20 cellular contexts compared by ENCODE assay signal in the genomic region with DNA sequence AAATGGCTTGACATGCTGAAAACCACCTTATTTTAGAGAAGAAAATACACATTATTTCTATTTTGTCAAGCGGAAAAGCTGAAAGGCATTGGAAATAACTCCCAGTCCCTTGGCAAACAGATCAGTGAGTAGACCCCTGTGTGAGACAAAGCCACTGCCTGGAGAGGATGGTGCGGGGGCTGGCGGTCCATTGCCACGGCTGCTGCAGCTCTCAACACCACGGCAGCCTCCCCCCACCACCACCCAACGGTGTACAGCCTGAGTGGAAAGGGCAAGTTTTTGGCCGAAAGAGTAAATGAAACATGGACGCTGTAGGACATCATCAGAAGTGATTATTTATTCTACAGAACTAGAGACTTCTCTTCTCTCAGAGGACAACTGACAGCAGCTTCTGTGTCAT.
DNase-seq lines count a peak whose midpoint lies in the region; TF ChIP-seq lines count a peak whose summit lies in the region.
"Had no signal": no experiment of that assay in that cellular context is flagged by ENCODE, and none has a peak within 500 bp of the region (broad histone marks: within the 10 kb centered on the region; RNA-seq: fewer than 3 reads in every experiment).

No MANE protein-coding gene starts in this region.

- H3K9ac ChIP-seq in H9 (ENCODE audit: extremely low read depth, insufficient read length, low read length) (no peak overlapping the region), endodermal cell (ENCODE audit: extremely low read depth, low read length, poor library complexity, severe bottlenecking) (no peak overlapping the region), neuronal stem cell (ENCODE audit: low read depth, low read length, poor library complexity) (no peak overlapping the region)

- WGBS in H9 (ENCODE audit: extremely low coverage, insufficient read length, low lambda C conversion rate): no CpG with 5 or more reads among the region's 8 CpGs
- WGBS in endodermal cell (ENCODE audit: insufficient coverage in 1 of 2, insufficient read length in 1 of 2), 2 experiments: 83 to 90% methylated on average over 7 to 8 of the region's 8 CpGs
- no CpG with 5 or more reads among the region's 8 CpGs for WGBS in neuronal stem cell (ENCODE audit: extremely low coverage in 2 of 2, insufficient read length in 2 of 2, insufficient replicate concordance in 1 of 2), 2 donors

- H2AFZ ChIP-seq in H9 (ENCODE audit: low read length) (no peak overlapping the region), neuronal stem cell (ENCODE audit: low read length) (no peak overlapping the region)

- H2BK5ac ChIP-seq in H9 (ENCODE audit: insufficient read length, low read length) (no peak overlapping the region), neuronal stem cell (ENCODE audit: low read length) (no peak overlapping the region)

- H4K8ac ChIP-seq in H9 (replicated peaks; ENCODE audit: insufficient read length, low read depth, low read length) (no peak overlapping the region), neuronal stem cell (ENCODE audit: low read depth, low read length) (no peak overlapping the region)

- H3K27ac Mint-ChIP-seq in H9 (peak overlapping the region in 2 of 3 experiments; percentile 49 to 67; a peak in 4 of 7 replicates), endodermal cell (peak overlapping the region; percentile 57), chondrocyte (ENCODE audit: unreplicated experiment) (no peak overlapping the region), Calu3 (ENCODE audit: unreplicated experiment) (no peak overlapping the region)

- H3K9me3 ChIP-seq in H9 (ENCODE audit: control insufficient read depth, low read depth, low read length): no peaks in the 10 kb centered on the region
- peaks cover 11% of the 10 kb centered on the region for H3K9me3 ChIP-seq in endodermal cell (ENCODE audit: control insufficient read depth, low read length)
- H3K9me3 ChIP-seq in neuronal stem cell (replicated peaks in 1 of 2; ENCODE audit: control insufficient read depth in 2 of 2, insufficient read depth in 1 of 2, low read depth in 1 of 2, low read length in 2 of 2): peaks cover 0 to 4% of the 10 kb centered on the region in 2 donors

- H3K27me3 Mint-ChIP-seq in H9 (ENCODE audit: low read depth) (no peaks in the 10 kb centered on the region), endodermal cell (ENCODE audit: insufficient read depth) (no peaks in the 10 kb centered on the region), chondrocyte (ENCODE audit: low read depth) (no peaks in the 10 kb centered on the region), Calu3 (ENCODE audit: unreplicated experiment) (no peaks in the 10 kb centered on the region)
- H3K27me3 Mint-ChIP-seq: CD4-positive, alpha-beta memory T cell had no signal

- H3T11ph ChIP-seq in H9 (ENCODE audit: low read length): no peak overlapping the region

- no peak overlapping the region for H4K91ac ChIP-seq in H9 (ENCODE audit: insufficient read length, low read depth, low read length)
- no peak overlapping the region for H4K91ac ChIP-seq in neuronal stem cell (ENCODE audit: low read depth, low read length, poor library complexity)

- no peaks in the 10 kb centered on the region; the same call in 1 of the 2 replicates for H3K4me1 ChIP-seq in H9 (ENCODE audit: insufficient read depth, low read length)
- peaks cover 9% of the 10 kb centered on the region for H3K4me1 ChIP-seq in endodermal cell (ENCODE audit: control insufficient read depth, insufficient read depth, low read length)
- peaks cover 16 to 17% of the 10 kb centered on the region in 2 donors for H3K4me1 ChIP-seq in neuronal stem cell (ENCODE audit: control insufficient read depth in 2 of 2, insufficient read depth in 1 of 2, low read depth in 1 of 2, low read length in 2 of 2)
- H3K4me1 ChIP-seq: A549 had no signal

- H3K18ac ChIP-seq in H9 (ENCODE audit: insufficient read length, low read depth, low read length): no peak overlapping the region
- no peak overlapping the region for H3K18ac ChIP-seq in neuronal stem cell (ENCODE audit: low read length)

- H3K23me2 ChIP-seq in H9 (ENCODE audit: insufficient read length, low read depth, low read length, poor library complexity, severe bottlenecking): no peaks in the 10 kb centered on the region

- no peak for DNase-seq in H9
- no peak for DNase-seq in endodermal cell
- DNase-seq in neuronal stem cell (ENCODE audit: low spot score): no peak
- no peak for DNase-seq in NCI-H1417 (lab: John Stamatoyannopoulos, UW)
- DNase-seq in chondrocyte (ENCODE audit: low spot score): no peak
- DNase-seq in Calu3: no peak
- DNase-seq in COLO829 (ENCODE audit: low spot score): no peak
- DNase-seq: 8988T; ACHN; C1 segment of cervical spinal cord; Caco-2; CD4-positive, alpha-beta memory T cell; DMS 273 treated with DMSO at 0.1 percent for 48 hours; DMS79; EL; GDM1; GOT3; HCEC 1CT had no signal

- H3K4me3 ChIP-seq in endodermal cell (ENCODE audit: low read length): no peak overlapping the region
- H3K4me3 ChIP-seq in neuronal stem cell (ENCODE audit: low read length in 2 of 2): no peak overlapping the region
- H3K4me3 ChIP-seq: A549, GM12878 had no signal

- CTCF ChIA-PET in Calu3 (lab: Charles Lee): no interaction called here

- H3K4ac ChIP-seq in H9 (ENCODE audit: low read depth, low read length): no peak overlapping the region
- no peak overlapping the region for H3K4ac ChIP-seq in neuronal stem cell (ENCODE audit: low read length)

- H2BK15ac ChIP-seq in H9 (ENCODE audit: low read depth, low read length) (no peak overlapping the region), neuronal stem cell (ENCODE audit: low read length) (no peak overlapping the region)

- H2AK5ac ChIP-seq in H9 (ENCODE audit: insufficient read length, low read length): no peak overlapping the region
- no peak overlapping the region for H2AK5ac ChIP-seq in neuronal stem cell (ENCODE audit: low read depth, low read length)

- no peak overlapping the region for H2BK20ac ChIP-seq in H9 (ENCODE audit: low read depth, low read length, poor library complexity, severe bottlenecking)

- H3K14ac ChIP-seq in H9 (ENCODE audit: insufficient read depth, low read length): no peak overlapping the region
- H3K14ac ChIP-seq in neuronal stem cell (ENCODE audit: low read length): no peak overlapping the region

- no peak overlapping the region for H2BK120ac ChIP-seq in H9 (ENCODE audit: low read depth, low read length, poor library complexity, severe bottlenecking)
- H2BK120ac ChIP-seq in neuronal stem cell (ENCODE audit: low read depth, low read length): no peak overlapping the region

- intact Hi-C loops in Calu3 (cut with micrococcal nuclease; ENCODE audit: unreplicated experiment): no loop called here

- H3K4me3 Mint-ChIP-seq in H9 (no peak overlapping the region), endodermal cell (no peak overlapping the region), chondrocyte (ENCODE audit: unreplicated experiment) (no peak overlapping the region), Calu3 (ENCODE audit: low read depth, unreplicated experiment) (no peak overlapping the region)
- H3K4me3 Mint-ChIP-seq: CD4-positive, alpha-beta memory T cell had no signal

- no peak overlapping the region for H2BK12ac ChIP-seq in H9 (ENCODE audit: insufficient read length, low read depth, low read length)
- H2BK12ac ChIP-seq in neuronal stem cell (ENCODE audit: low read length): no peak overlapping the region

- H3K27ac ChIP-seq in H9 (ENCODE audit: insufficient read length, low read depth, low read length) (no peak overlapping the region), endodermal cell (ENCODE audit: low read depth, low read length) (no peak overlapping the region), neuronal stem cell (replicated peaks; ENCODE audit: low read length) (no peak overlapping the region)
- H3K27ac ChIP-seq: A549 had no signal

- no peak overlapping the region for H3K23ac ChIP-seq in H9 (ENCODE audit: insufficient read length, low read depth, low read length)
- H3K23ac ChIP-seq in neuronal stem cell (ENCODE audit: low read depth, low read length, poor library complexity): no peak overlapping the region

- H3K79me2 ChIP-seq in H9 (ENCODE audit: insufficient read depth, low read length): no peaks in the 10 kb centered on the region

- H3K4me1 Mint-ChIP-seq in H9 (peaks cover 23 to 37% of the 10 kb centered on the region in 2 experiments), endodermal cell (peaks cover 32% of the 10 kb centered on the region), chondrocyte (ENCODE audit: low read depth) (no peaks in the 10 kb centered on the region), Calu3 (ENCODE audit: low read depth, unreplicated experiment) (peaks cover 19% of the 10 kb centered on the region)

- no peaks in the 10 kb centered on the region for H4K20me1 ChIP-seq in H9 (ENCODE audit: control insufficient read depth, insufficient read depth, insufficient read length)

- BruUV-seq in Calu3 (replicated peaks; lab: Mats Ljungman, UMichigan): no TSS peak

- H4K5ac ChIP-seq in H9 (ENCODE audit: insufficient read length, low read depth, low read length): no peak overlapping the region

- peaks cover 7 to 11% of the 10 kb centered on the region in 2 experiments for H3K9me3 Mint-ChIP-seq in H9
- peaks cover 15% of the 10 kb centered on the region for H3K9me3 Mint-ChIP-seq in endodermal cell
- peaks cover 6% of the 10 kb centered on the region for H3K9me3 Mint-ChIP-seq in chondrocyte (ENCODE audit: low read depth)
- no peaks in the 10 kb centered on the region for H3K9me3 Mint-ChIP-seq in Calu3 (ENCODE audit: low read depth, unreplicated experiment)

- H3K79me1 ChIP-seq in H9 (ENCODE audit: insufficient read depth, low read depth, low read length, poor library complexity, severe bottlenecking) (no peaks in the 10 kb centered on the region), neuronal stem cell (ENCODE audit: low read depth, low read length) (no peaks in the 10 kb centered on the region)

- H3K36me3 Mint-ChIP-seq in H9 (ENCODE audit: insufficient read depth in 1 of 3, low read depth in 3 of 3) (peaks cover 7 to 15% (median 12%) of the 10 kb centered on the region in 3 experiments), endodermal cell (ENCODE audit: low read depth) (peaks cover 15% of the 10 kb centered on the region), chondrocyte (ENCODE audit: low read depth) (peaks cover 7% of the 10 kb centered on the region), Calu3 (ENCODE audit: insufficient read depth, unreplicated experiment) (no peaks in the 10 kb centered on the region)

- H3K27me3 ChIP-seq in H9 (ENCODE audit: insufficient read depth, low read length): no peaks in the 10 kb centered on the region
- no peaks in the 10 kb centered on the region for H3K27me3 ChIP-seq in endodermal cell (ENCODE audit: control insufficient read depth, insufficient read depth, low read length, poor library complexity, severe bottlenecking)
- H3K27me3 ChIP-seq in neuronal stem cell (ENCODE audit: control insufficient read depth in 3 of 3, insufficient read depth in 3 of 3, low read depth in 1 of 3, low read length in 3 of 3): no peaks in the 10 kb centered on the region

- no peak overlapping the region for H3K56ac ChIP-seq in H9 (ENCODE audit: insufficient read length, low read depth, low read length)

- no peak overlapping the region for H3K4me2 ChIP-seq in H9 (ENCODE audit: insufficient read depth, insufficient read length, low read length)
- peak overlapping the region; percentile 2 for H3K4me2 ChIP-seq in neuronal stem cell (ENCODE audit: insufficient read depth, low read length, poor library complexity, severe bottlenecking)
- H3K4me2 ChIP-seq: A549 had no signal

- H3K36me3 ChIP-seq in endodermal cell (ENCODE audit: control insufficient read depth, insufficient read depth, low read length) (no peaks in the 10 kb centered on the region), neuronal stem cell (replicated peaks in 1 of 2; ENCODE audit: control insufficient read depth in 2 of 2, insufficient read depth in 2 of 2, low read length in 2 of 2) (no peaks in the 10 kb centered on the region)

- TF ChIP-seq CTCF in H9 (conservative IDR thresholded peaks at IDR 0.05): no peak
- no peak for TF ChIP-seq CTCF in endodermal cell (conservative IDR thresholded peaks at IDR 0.05)
- TF ChIP-seq CTCF in chondrocyte (IDR thresholded peaks at IDR 0.05): no peak
- no peak for TF ChIP-seq CTCF in Calu3 (IDR thresholded peaks at IDR 0.05; ENCODE audit: unreplicated experiment)

Comparison
In these comparisons a context has a peak if more than half of its experiments do, and no peak if none do; other contexts are left out.
1. H3K27ac Mint-ChIP-seq: peak in H9 (2 of 3) and endodermal cell (single experiment); none in chondrocyte (single experiment) and Calu3 (single experiment).